In the genomic region with DNA sequence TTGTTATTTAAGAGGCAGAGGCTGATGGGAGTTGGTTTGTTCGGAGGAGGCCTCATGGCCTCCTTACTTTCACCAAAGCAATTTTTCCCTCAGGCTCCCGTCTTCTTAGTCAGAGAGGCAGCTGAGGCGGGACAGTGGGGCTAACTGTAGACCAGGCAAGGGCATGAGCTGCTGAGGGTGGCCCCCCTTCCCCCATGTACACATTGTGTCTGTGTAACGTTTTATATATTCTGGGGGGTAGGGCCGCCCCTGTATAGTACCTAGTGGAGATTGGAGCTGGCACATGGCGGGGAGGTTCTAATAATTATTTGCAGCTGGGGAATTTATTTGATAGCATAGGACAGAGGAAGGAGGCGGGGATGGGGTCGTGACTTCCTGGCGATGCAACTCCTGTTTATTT, we compare ENCODE assay signal across 15 cellular contexts. TPM values are rescaled to one million over a fixed set of nuclear protein-coding genes. Genes with fewer than 3 reads are reported as not detected.
A peak's percentile ranks its signal among the peaks of the same experiment; 100 is the strongest.
DNase-seq lines count a peak whose midpoint lies in the region; ATAC-seq, FAIRE-seq and TF ChIP-seq lines count a peak whose summit lies in the region.
"Had no signal": no experiment of that assay in that cellular context is flagged by ENCODE, and none has a peak within 500 bp of the region (broad histone marks: within the 10 kb centered on the region; RNA-seq: fewer than 3 reads in every experiment).

No MANE protein-coding gene starts in this region.

- no peak overlapping the region for H2BK20ac ChIP-seq in H1 (ENCODE audit: low read length)

- FAIRE-seq in H1 (lab: Jason Lieb, UNC) = no peak

- peaks cover 10% of the 10 kb centered on the region for H3F3A ChIP-seq in SK-N-SH (replicated peaks; ENCODE audit: insufficient read depth)

- H3K27me3 Mint-ChIP-seq in activated T-cell treated with anti-CD3 and anti-CD28 coated beads, Interleukin-2, amount 50 U/mL, for 4 hours (ENCODE audit: low read depth) = no peaks in the 10 kb centered on the region
- H3K27me3 Mint-ChIP-seq in CD8-positive, alpha-beta memory T cell = no peaks in the 10 kb centered on the region

- H3K4me2 ChIP-seq in SK-N-SH (no peak overlapping the region), H1 (ENCODE audit: insufficient read depth in 1 of 2, low read depth in 2 of 2, low read length in 2 of 2) (no peak overlapping the region)

- H3K14ac ChIP-seq in H1 (ENCODE audit: insufficient read length) = no peak overlapping the region

- H3K23ac ChIP-seq in H1 (ENCODE audit: insufficient read length) = no peak overlapping the region

- BruUV-seq in A673 (replicated peaks; lab: Mats Ljungman, UMichigan) = no TSS peak

- no peaks in the 10 kb centered on the region for H3K79me1 ChIP-seq in H1 (ENCODE audit: low read depth, low read length)

- H3K36me3 ChIP-seq in right atrium auricular region (no peaks in the 10 kb centered on the region), SK-N-SH (replicated peaks in 1 of 2; ENCODE audit: control insufficient read depth in 1 of 2, insufficient read depth in 2 of 2, low read length in 1 of 2) (no peaks in the 10 kb centered on the region), H1 (ENCODE audit: control insufficient read depth in 2 of 4, insufficient read depth in 4 of 4, low read length in 3 of 4) (no peaks in the 10 kb centered on the region), A673 (ENCODE audit: insufficient read depth, low read length, poor library complexity, severe bottlenecking) (no peaks in the 10 kb centered on the region)
- no peaks in the 10 kb centered on the region for H3K36me3 ChIP-seq in CD8-positive, alpha-beta memory T cell (ENCODE audit: insufficient read depth, low read length)

- no peak overlapping the region for H4K8ac ChIP-seq in H1 (ENCODE audit: extremely low read depth, insufficient read depth, low read length)

- no peak overlapping the region for H2BK5ac ChIP-seq in H1 (ENCODE audit: low read depth, low read length)

- no peak for ATAC-seq in left ventricle myocardium superior
- no peak for ATAC-seq in activated T-cell treated with anti-CD3 and anti-CD28 coated beads, Interleukin-2, amount 50 U/mL, for 4 hours

- no peaks in the 10 kb centered on the region for H3K27me3 ChIP-seq in right atrium auricular region
- H3K27me3 ChIP-seq in SK-N-SH (ENCODE audit: insufficient read depth) = no peaks in the 10 kb centered on the region
- no peaks in the 10 kb centered on the region for H3K27me3 ChIP-seq in H1 (replicated peaks in 1 of 4; ENCODE audit: control insufficient read depth in 3 of 4, extremely low read depth in 1 of 4, insufficient read depth in 3 of 4, low read length in 3 of 4)
- H3K27me3 ChIP-seq in A673 (replicated peaks; ENCODE audit: insufficient read depth, low read depth, low read length, poor library complexity) = no peaks in the 10 kb centered on the region
- no peaks in the 10 kb centered on the region for H3K27me3 ChIP-seq in CD8-positive, alpha-beta memory T cell (ENCODE audit: insufficient read depth, low read length, poor library complexity, severe bottlenecking)

- H4K20me1 ChIP-seq in SK-N-SH (ENCODE audit: insufficient read depth) (no peaks in the 10 kb centered on the region), H1 (replicated peaks in 1 of 2; ENCODE audit: control insufficient read depth in 1 of 2, insufficient read depth in 2 of 2, low read length in 2 of 2) (no peaks in the 10 kb centered on the region)

- no peak overlapping the region for H2BK120ac ChIP-seq in H1 (replicated peaks; ENCODE audit: low read depth, low read length)

- H3K4me1 ChIP-seq in right atrium auricular region = peaks cover 0 to 7% of the 10 kb centered on the region in 2 donors
- peaks cover 0 to 9% of the 10 kb centered on the region in 2 experiments; a peak in 1 of 4 replicates for H3K4me1 ChIP-seq in SK-N-SH (ENCODE audit: control insufficient read depth in 1 of 2, insufficient read depth in 2 of 2, low read depth in 1 of 2, low read length in 1 of 2)
- H3K4me1 ChIP-seq in H1 (replicated peaks in 1 of 4; ENCODE audit: control insufficient read depth in 3 of 4, insufficient read depth in 4 of 4, low read length in 3 of 4) = peaks cover 0 to 4% (median 0%) of the 10 kb centered on the region in 4 experiments; a peak in 4 of 7 replicates
- H3K4me1 ChIP-seq in A673 (ENCODE audit: insufficient read depth, low read length, poor library complexity, severe bottlenecking) = peaks cover 3% of the 10 kb centered on the region
- H3K4me1 ChIP-seq in CD8-positive, alpha-beta memory T cell (ENCODE audit: insufficient read depth, low read length) = peaks cover 4% of the 10 kb centered on the region
- H3K4me1 ChIP-seq: Caco-2 had no signal

- peaks cover 8% of the 10 kb centered on the region for H3K4me1 Mint-ChIP-seq in activated T-cell treated with anti-CD3 and anti-CD28 coated beads, Interleukin-2, amount 50 U/mL, for 4 hours (ENCODE audit: low read depth)
- peaks cover 6 to 12% (median 9%) of the 10 kb centered on the region in 3 donors for H3K4me1 Mint-ChIP-seq in CD8-positive, alpha-beta memory T cell

- H3K27ac ChIP-seq in right atrium auricular region (no peak overlapping the region), SK-N-SH (ENCODE audit: low read depth in 2 of 2, low read length in 1 of 2) (no peak overlapping the region), H1 (ENCODE audit: low read depth, low read length) (no peak overlapping the region), A673 (ENCODE audit: low read depth, low read length, poor library complexity, severe bottlenecking) (no peak overlapping the region)
- H3K27ac ChIP-seq in CD8-positive, alpha-beta memory T cell (ENCODE audit: low read depth, low read length) = no peak overlapping the region

- no peaks in the 10 kb centered on the region for H3K23me2 ChIP-seq in H1 (ENCODE audit: low read depth, low read length)

- intact Hi-C loops in left ventricle myocardium superior (cut with micrococcal nuclease) = no loop called here
- intact Hi-C loops in A673 (cut with micrococcal nuclease; ENCODE audit: unreplicated experiment) = no loop called here

- WGBS in SK-N-SH (ENCODE audit: low lambda C conversion rate) = 84% methylated on average over 9 of the region's 9 CpGs
- WGBS in H1 (ENCODE audit: extremely low coverage in 1 of 2, insufficient coverage in 1 of 2, insufficient read length in 1 of 2, insufficient replicate concordance in 2 of 2, low coverage in 1 of 2, low lambda C conversion rate in 2 of 2, missing lambda C conversion rate in 1 of 2), 2 experiments = 93% methylated on average over 9 of the region's 9 CpGs; no CpG with 5 or more reads in 1 of the 2 experiments

- no peaks in the 10 kb centered on the region for H3K36me3 Mint-ChIP-seq in activated T-cell treated with anti-CD3 and anti-CD28 coated beads, Interleukin-2, amount 50 U/mL, for 4 hours (ENCODE audit: insufficient read depth)
- no peaks in the 10 kb centered on the region for H3K36me3 Mint-ChIP-seq in CD8-positive, alpha-beta memory T cell
- H3K36me3 Mint-ChIP-seq: CD14-positive monocyte had no signal

- H3K9ac ChIP-seq in SK-N-SH (no peak overlapping the region), H1 (replicated peaks in 1 of 4; ENCODE audit: extremely low read depth in 1 of 4, low read depth in 3 of 4, low read length in 3 of 4) (no peak overlapping the region)

- TF ChIP-seq RAD21 in SK-N-SH (IDR thresholded peaks at IDR 0.05; ENCODE audit: low read length) (no peak), H1 (IDR thresholded peaks at IDR 0.05 in 1 of 2, conservative IDR thresholded peaks at IDR 0.05 in 1 of 2; ENCODE audit: low read depth in 2 of 2, low read length in 2 of 2) (no peak)

- H3K4me3 Mint-ChIP-seq in activated T-cell treated with anti-CD3 and anti-CD28 coated beads, Interleukin-2, amount 50 U/mL, for 4 hours = no peak overlapping the region
- H3K4me3 Mint-ChIP-seq in CD8-positive, alpha-beta memory T cell = no peak overlapping the region
- H3K4me3 Mint-ChIP-seq: CD14-positive monocyte had no signal

- H3K4ac ChIP-seq in H1 (replicated peaks; ENCODE audit: insufficient read length, low read depth, low read length) = peak overlapping the region; percentile 4

- no peak overlapping the region for H3K56ac ChIP-seq in H1 (replicated peaks; ENCODE audit: insufficient read length, low read depth, low read length)

- no peak overlapping the region for H3K18ac ChIP-seq in H1 (ENCODE audit: extremely low read depth, low read length)

- POLR2A ChIA-PET in SK-N-SH (lab: Yijun Ruan, JAX) (no interaction called here), H1 (lab: Charles Lee; ENCODE audit: partially characterized antibody) (interaction anchor here (1.5 to 2.0 kb wide), 2 partner anchors 12 to 30 kb away, joined by 4 to 6 read pairs; no protein-coding TSS in a partner anchor), A673 (lab: Charles Lee; ENCODE audit: low non-redundant PET) (no interaction called here)
- POLR2A ChIA-PET in CD8-positive, alpha-beta memory T cell (lab: Charles Lee) = no interaction called here

- TF ChIP-seq CTCF in right atrium auricular region (IDR thresholded peaks at IDR 0.05) = no peak
- no peak for TF ChIP-seq CTCF in SK-N-SH (IDR thresholded peaks at IDR 0.05)
- TF ChIP-seq CTCF in H1 (IDR thresholded peaks at IDR 0.05; ENCODE audit: control extremely low read depth in 1 of 3, insufficient read depth in 1 of 3, low read depth in 1 of 3, low read length in 3 of 3) = no peak
- no peak for TF ChIP-seq CTCF in A673 (conservative IDR thresholded peaks at IDR 0.05; ENCODE audit: low read depth, low read length)

- H3K4me3 ChIP-seq in right atrium auricular region (no peak overlapping the region), SK-N-SH (ENCODE audit: low read depth in 2 of 2, low read length in 1 of 2) (no peak overlapping the region), H1 (ENCODE audit: extremely low read depth in 1 of 4, insufficient read depth in 2 of 4, low read depth in 3 of 4, low read length in 4 of 4) (no peak overlapping the region), A673 (ENCODE audit: low read depth, low read length, poor library complexity, severe bottlenecking) (no peak overlapping the region)
- H3K4me3 ChIP-seq in CD8-positive, alpha-beta memory T cell (ENCODE audit: low read length) = no peak overlapping the region

- no peak for TF ChIP-seq POLR2A in H1 (IDR thresholded peaks at IDR 0.05; ENCODE audit: control extremely low read depth in 1 of 2, low read depth in 2 of 2, low read length in 2 of 2)

- H2AK5ac ChIP-seq in H1 (ENCODE audit: low read depth, low read length) = no peak overlapping the region

- no peaks in the 10 kb centered on the region for H3K9me2 ChIP-seq in SK-N-SH

- no peak overlapping the region for H4K5ac ChIP-seq in H1 (ENCODE audit: insufficient read length, low read depth, low read length)

- H3K79me2 ChIP-seq in SK-N-SH (ENCODE audit: insufficient read depth) = no peaks in the 10 kb centered on the region
- H3K79me2 ChIP-seq in H1 (ENCODE audit: control insufficient read depth in 1 of 2, insufficient read depth in 2 of 2, low read length in 2 of 2) = no peaks in the 10 kb centered on the region

- H2AFZ ChIP-seq in SK-N-SH (ENCODE audit: low read depth) (peak overlapping the region; percentile 65; the same call in 1 of the 2 replicates), H1 (ENCODE audit: low read length) (no peak overlapping the region)

- CTCF ChIA-PET in SK-N-SH (lab: Yijun Ruan, JAX) = interaction anchor here (0.6 to 2.9 kb wide), 15 partner anchors 9 to 189 kb away, joined by 3 to 15 read pairs (median 3); partner anchors contain the start of genes CIB1 and GDPGP1
- CTCF ChIA-PET in H1 (lab: Charles Lee; ENCODE audit: partially characterized antibody) = interaction anchor here (0.6 to 3.3 kb wide), 14 partner anchors 9 to 640 kb away, joined by 3 to 21 read pairs (median 4); no protein-coding TSS in a partner anchor
- CTCF ChIA-PET in A673 (lab: Charles Lee) = interaction anchor here (1.3 kb wide), 1 partner anchor 10 kb away, joined by 5 read pairs; no protein-coding TSS in a partner anchor
- CTCF ChIA-PET in CD8-positive, alpha-beta memory T cell (lab: Charles Lee) = interaction anchor here (0.9 to 2.7 kb wide), 8 partner anchors 10 to 148 kb away, joined by 3 to 18 read pairs (median 4); partner anchors contain the start of gene NGRN

- DNase-seq in right atrium auricular region (ENCODE audit: low spot score) (peak; percentile 32), left ventricle myocardium superior (no peak), SK-N-SH (no peak), H1 (ENCODE audit: low read depth in 1 of 2, low spot score in 2 of 2) (no peak), A673 (ENCODE audit: low spot score) (no peak), NCI-H526 treated with DMSO at 0.1 percent for 48 hours (lab: John Stamatoyannopoulos, UW) (no peak)
- no peak for DNase-seq in activated T-cell treated with anti-CD3 and anti-CD28 coated beads, Interleukin-2, amount 50 U/mL, for 4 hours
- DNase-seq in CD8-positive, alpha-beta memory T cell = no peak
- DNase-seq: 8988T, NCI-H1694 treated with DMSO at 0.1 percent for 48 hours, SIG-M5 had no signal

- no peak overlapping the region for H3K27ac Mint-ChIP-seq in CD8-positive, alpha-beta memory T cell

- no peak overlapping the region for H2BK15ac ChIP-seq in H1 (ENCODE audit: low read length)

- no peaks in the 10 kb centered on the region for H3K9me3 ChIP-seq in right atrium auricular region
- no peaks in the 10 kb centered on the region for H3K9me3 ChIP-seq in SK-N-SH
- no peaks in the 10 kb centered on the region for H3K9me3 ChIP-seq in H1 (ENCODE audit: insufficient read depth in 2 of 2, low read depth in 1 of 2, low read length in 1 of 2)
- no peaks in the 10 kb centered on the region for H3K9me3 ChIP-seq in A673 (ENCODE audit: low read depth, low read length, poor library complexity, severe bottlenecking)
- H3K9me3 ChIP-seq in CD8-positive, alpha-beta memory T cell (ENCODE audit: low read length) = no peaks in the 10 kb centered on the region
- H3K9me3 ChIP-seq: Caco-2 had no signal

- TF ChIP-seq EP300 in SK-N-SH (IDR thresholded peaks at IDR 0.05; ENCODE audit: borderline replicate concordance in 1 of 2, low read depth in 1 of 2, low read length in 1 of 2) = no peak
- TF ChIP-seq EP300 in H1 (IDR thresholded peaks at IDR 0.05; ENCODE audit: borderline replicate concordance in 1 of 2, low read depth in 2 of 2, low read length in 2 of 2) = no peak

- no peaks in the 10 kb centered on the region for H3K9me3 Mint-ChIP-seq in activated T-cell treated with anti-CD3 and anti-CD28 coated beads, Interleukin-2, amount 50 U/mL, for 4 hours
- H3K9me3 Mint-ChIP-seq in CD8-positive, alpha-beta memory T cell = no peaks in the 10 kb centered on the region
- H3K9me3 Mint-ChIP-seq: CD14-positive monocyte had no signal

- 0 out of 2 replicates have a peak overlapping the region, but pooled peaks have one; percentile 60 for H2BK12ac ChIP-seq in H1 (ENCODE audit: low read depth, low read length)

- H4K91ac ChIP-seq in H1 (replicated peaks; ENCODE audit: insufficient read length, low read length) = no peak overlapping the region

RNA-seq across cellular contexts. Expression of gene NGRN, which starts 35.1 kb away (rescaled TPM):
- 100 to 1,000 TPM; 107 to 110 TPM for total RNA-seq in right atrium auricular region
- 117 TPM for total RNA-seq in left ventricle myocardium superior
- polyA plus RNA-seq in SK-N-SH (2012; rRNA removed) = 48.2 and 66.5 TPM in 2 replicates
- 64.3 and 64.8 TPM in 2 replicates for polyA plus RNA-seq in SK-N-SH (2012; cell fraction: cytosol; rRNA removed)
- polyA plus RNA-seq in SK-N-SH (2012; cell fraction: nucleus; rRNA removed) = 26.8 and 34.3 TPM in 2 replicates
- 101 and 102 TPM in 2 replicates for total RNA-seq in H1 (2021; fragmentation: NEBNext Ultra II Directional; extraction: Animal tissue kit (Norgen Biotek cat#: 25700))
- polyA plus RNA-seq in H1 (2011; rRNA removed) = 59.4 and 60.1 TPM in 2 replicates
- polyA plus RNA-seq in H1 (2011; cell fraction: cytosol; rRNA removed) = 79.9 TPM
- 44.8 TPM for polyA plus RNA-seq in H1 (2011; cell fraction: nucleus; rRNA removed)
- 65.6 to 86.2 TPM (median 72.5 TPM) in 4 replicates for polyA plus RNA-seq in H1 (2012, experiment 1 of 2)
- polyA plus RNA-seq in H1 (2012, experiment 2 of 2) = 48.2 TPM
- polyA plus RNA-seq in H1 (2013, experiment 1 of 2) = 61.7 TPM
- polyA plus RNA-seq in H1 (2013, experiment 2 of 2) = 61.3 TPM
- polyA minus RNA-seq in H1 (2011; rRNA and poly(A)+ RNA removed) = 50.6 and 54.8 TPM in 2 replicates
- 22.3 TPM for polyA minus RNA-seq in H1 (2011; cell fraction: cytosol; rRNA and poly(A)+ RNA removed)
- 29.1 TPM for polyA minus RNA-seq in H1 (2011; cell fraction: nucleus; rRNA and poly(A)+ RNA removed)
- total RNA-seq in A673 (2021) = 125 and 135 TPM in 2 replicates
- 10 to 100 TPM; 36.9 to 38.0 (median 37.1) TPM for total RNA-seq in activated T-cell treated with anti-CD3 and anti-CD28 coated beads, Interleukin-2, amount 50 U/mL, for 4 hours
- total RNA-seq in CD8-positive, alpha-beta memory T cell = 10 to 100 TPM; 34.1 to 36.0 TPM
- polyA plus RNA-seq in CD8-positive, alpha-beta memory T cell = 45.8 TPM

RNA-seq across cellular contexts. Expression of gene TTLL13, which starts 51.2 kb away (rescaled TPM):
- total RNA-seq in right atrium auricular region = not detected
- total RNA-seq in left ventricle myocardium superior = 0.20 TPM
- 0.03 and 0.06 TPM in 2 replicates for polyA plus RNA-seq in SK-N-SH (2012; rRNA removed)
- polyA plus RNA-seq in SK-N-SH (2012; cell fraction: cytosol; rRNA removed) = 0.01 TPM in 1 of 2 replicates, not detected in the other
- 0.38 and 1.1 TPM in 2 replicates for polyA plus RNA-seq in SK-N-SH (2012; cell fraction: nucleus; rRNA removed)
- total RNA-seq in H1 (2021; fragmentation: NEBNext Ultra II Directional; extraction: Animal tissue kit (Norgen Biotek cat#: 25700)) = 0.19 TPM in 1 of 2 replicates, not detected in the other
- 0.03 and 0.05 TPM in 2 replicates for polyA plus RNA-seq in H1 (2011; rRNA removed)
- polyA plus RNA-seq in H1 (2011; cell fraction: cytosol; rRNA removed) = not detected
- 0.16 TPM for polyA plus RNA-seq in H1 (2011; cell fraction: nucleus; rRNA removed)
- polyA plus RNA-seq in H1 (2012, experiment 1 of 2) = 0.39 TPM in 1 of 4 replicates, not detected in the others
- polyA plus RNA-seq in H1 (2012, experiment 2 of 2) = not detected
- 0.02 TPM for polyA plus RNA-seq in H1 (2013, experiment 1 of 2)
- 0.04 TPM for polyA plus RNA-seq in H1 (2013, experiment 2 of 2)
- polyA minus RNA-seq in H1 (2011; rRNA and poly(A)+ RNA removed) = 0.09 and 0.27 TPM in 2 replicates
- not detected for polyA minus RNA-seq in H1 (2011; cell fraction: cytosol; rRNA and poly(A)+ RNA removed)
- not detected for polyA minus RNA-seq in H1 (2011; cell fraction: nucleus; rRNA and poly(A)+ RNA removed)
- total RNA-seq in A673 (2021) = 0.33 TPM in 1 of 2 replicates, not detected in the other
- total RNA-seq in activated T-cell treated with anti-CD3 and anti-CD28 coated beads, Interleukin-2, amount 50 U/mL, for 4 hours = under 1 TPM in 2 of 3 donors, not detected in 1; 0.19 to 0.95 TPM
- total RNA-seq in CD8-positive, alpha-beta memory T cell = under 1 TPM in 1 of 2 experiments, not detected in 1; 0.80 TPM
- polyA plus RNA-seq in CD8-positive, alpha-beta memory T cell = 0.17 TPM
- total RNA-seq: HT1080, M059J had no signal

RNA-seq across cellular contexts. Expression of gene ZNF774, which starts 51.5 kb away (rescaled TPM):
- 1 to 10 TPM; 3.7 to 4.3 TPM for total RNA-seq in right atrium auricular region
- total RNA-seq in left ventricle myocardium superior = 4.9 TPM
- polyA plus RNA-seq in SK-N-SH (2012; rRNA removed) = 1.6 and 1.8 TPM in 2 replicates
- polyA plus RNA-seq in SK-N-SH (2012; cell fraction: cytosol; rRNA removed) = 1.1 and 1.3 TPM in 2 replicates
- polyA plus RNA-seq in SK-N-SH (2012; cell fraction: nucleus; rRNA removed) = 3.2 and 4.4 TPM in 2 replicates
- total RNA-seq in H1 (2021; fragmentation: NEBNext Ultra II Directional; extraction: Animal tissue kit (Norgen Biotek cat#: 25700)) = 2.3 and 2.6 TPM in 2 replicates
- polyA plus RNA-seq in H1 (2011; rRNA removed) = 0.82 and 0.96 TPM in 2 replicates
- 1.3 TPM for polyA plus RNA-seq in H1 (2011; cell fraction: cytosol; rRNA removed)
- polyA plus RNA-seq in H1 (2011; cell fraction: nucleus; rRNA removed) = 1.5 TPM
- polyA plus RNA-seq in H1 (2012, experiment 1 of 2) = 1.1 to 1.5 TPM (median 1.4 TPM) in 4 replicates
- 0.59 TPM for polyA plus RNA-seq in H1 (2012, experiment 2 of 2)
- 1.5 TPM for polyA plus RNA-seq in H1 (2013, experiment 1 of 2)
- polyA plus RNA-seq in H1 (2013, experiment 2 of 2) = 1.7 TPM
- polyA minus RNA-seq in H1 (2011; rRNA and poly(A)+ RNA removed) = 1.4 and 1.5 TPM in 2 replicates
- 1.9 TPM for polyA minus RNA-seq in H1 (2011; cell fraction: cytosol; rRNA and poly(A)+ RNA removed)
- 3.2 TPM for polyA minus RNA-seq in H1 (2011; cell fraction: nucleus; rRNA and poly(A)+ RNA removed)
- 1.5 and 5.4 TPM in 2 replicates for total RNA-seq in A673 (2021)
- 1 to 10 TPM in 2 of 3 donors, under 1 TPM in 1; 0.46 to 1.2 (median 1.0) TPM for total RNA-seq in activated T-cell treated with anti-CD3 and anti-CD28 coated beads, Interleukin-2, amount 50 U/mL, for 4 hours
- total RNA-seq in CD8-positive, alpha-beta memory T cell = under 1 TPM; 0.50 to 0.64 TPM
- not detected for polyA plus RNA-seq in CD8-positive, alpha-beta memory T cell
